1 cellular context compared by ENCODE assay signal in genomic region chr3:158434412-158435038, GRCh38.
TF ChIP-seq lines count a peak whose summit lies in the region.

No MANE protein-coding gene starts in this region.

TF ChIP-seq in SK-N-SH, 30 proteins besides CTCF, POLR2A, EP300 and RAD21 (continued from another document):
- TF ChIP-seq TEAD4 (IDR thresholded peaks at IDR 0.05; ENCODE audit: borderline replicate concordance, insufficient read depth) (no peak), FOSL2 (IDR thresholded peaks at IDR 0.05; ENCODE audit: borderline replicate concordance, low read depth) (no peak), MXI1 (IDR thresholded peaks at IDR 0.05; ENCODE audit: low read depth, low read length) (no peak), USF2 (IDR thresholded peaks at IDR 0.05; ENCODE audit: borderline replicate concordance, low read depth, low read length) (no peak), MAX (IDR thresholded peaks at IDR 0.05; ENCODE audit: low read depth) (no peak), POLR2AphosphoS5 (IDR thresholded peaks at IDR 0.05; ENCODE audit: low read depth, low read length) (no peak)
- TF ChIP-seq, protein P1, sequence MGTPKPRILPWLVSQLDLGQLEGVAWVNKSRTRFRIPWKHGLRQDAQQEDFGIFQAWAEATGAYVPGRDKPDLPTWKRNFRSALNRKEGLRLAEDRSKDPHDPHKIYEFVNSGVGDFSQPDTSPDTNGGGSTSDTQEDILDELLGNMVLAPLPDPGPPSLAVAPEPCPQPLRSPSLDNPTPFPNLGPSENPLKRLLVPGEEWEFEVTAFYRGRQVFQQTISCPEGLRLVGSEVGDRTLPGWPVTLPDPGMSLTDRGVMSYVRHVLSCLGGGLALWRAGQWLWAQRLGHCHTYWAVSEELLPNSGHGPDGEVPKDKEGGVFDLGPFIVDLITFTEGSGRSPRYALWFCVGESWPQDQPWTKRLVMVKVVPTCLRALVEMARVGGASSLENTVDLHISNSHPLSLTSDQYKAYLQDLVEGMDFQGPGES (IDR thresholded peaks at IDR 0.05; ENCODE audit: low read depth, low read length), result no peak
